19 cellular contexts compared by ENCODE assay signal in genomic region chr11:68508425-68508824, GRCh38. TPM values are rescaled to one million over a fixed set of nuclear protein-coding genes. Genes with fewer than 3 reads are reported as not detected.
DNase-seq lines count a peak whose midpoint lies in the region; ATAC-seq and TF ChIP-seq lines count a peak whose summit lies in the region.
"Had no signal": no experiment of that assay in that cellular context is flagged by ENCODE, and none has a peak within 500 bp of the region (broad histone marks: within the 10 kb centered on the region; RNA-seq: fewer than 3 reads in every experiment).

No MANE protein-coding gene starts in this region.

- H3K4me3 ChIP-seq in AG04449 (ENCODE audit: low read depth, low read length) (no peak overlapping the region), adipocyte (ENCODE audit: low read length) (no peak overlapping the region)
- H3K4me3 ChIP-seq: tibial nerve had no signal

- H3K4me1 ChIP-seq in adipocyte (ENCODE audit: control insufficient read depth, insufficient read depth, low read length), result peaks cover 16% of the 10 kb centered on the region

- peaks cover 57% of the 10 kb centered on the region for H3K36me3 Mint-ChIP-seq in CD4-positive, alpha-beta T cell (ENCODE audit: low read depth)
- peaks cover 0 to 4% (median 0%) of the 10 kb centered on the region in 3 donors for H3K36me3 Mint-ChIP-seq in immature natural killer cell

- H3K4me1 Mint-ChIP-seq in CD4-positive, alpha-beta T cell (ENCODE audit: low read depth), result peaks cover 90% of the 10 kb centered on the region
- H3K4me1 Mint-ChIP-seq in immature natural killer cell, result peaks cover 83 to 96% of the 10 kb centered on the region in 2 donors

- H3K9me3 Mint-ChIP-seq in CD4-positive, alpha-beta T cell, result no peaks in the 10 kb centered on the region
- H3K9me3 Mint-ChIP-seq in immature natural killer cell, result no peaks in the 10 kb centered on the region
- H3K9me3 Mint-ChIP-seq: activated naive CD8-positive, alpha-beta T cell treated with anti-CD3 and anti-CD28 coated beads, Interleukin-2, amount 10 ng/mL, durations not matched to agents 7 days and 5 days; nephron; stimulated activated naive CD8-positive, alpha-beta T cell treated with anti-CD3 and anti-CD28 coated beads, Interleukin-15, Interleukin-2, amounts not matched to agents 100 ng/mL and 50 ng/mL, for 24 hours had no signal

- no peak overlapping the region for H3K4me3 Mint-ChIP-seq in CD4-positive, alpha-beta T cell
- peak overlapping the region in 4 of 5 donors; percentile 7 to 48 (median 18) for H3K4me3 Mint-ChIP-seq in immature natural killer cell
- H3K4me3 Mint-ChIP-seq: activated naive CD8-positive, alpha-beta T cell treated with anti-CD3 and anti-CD28 coated beads, Interleukin-2, amount 10 ng/mL, durations not matched to agents 7 days and 5 days; nephron; stimulated activated naive CD8-positive, alpha-beta T cell treated with anti-CD3 and anti-CD28 coated beads, Interleukin-15, Interleukin-2, amounts not matched to agents 100 ng/mL and 50 ng/mL, for 24 hours had no signal

- no peaks in the 10 kb centered on the region for H3K27me3 Mint-ChIP-seq in CD4-positive, alpha-beta T cell
- H3K27me3 Mint-ChIP-seq in immature natural killer cell (ENCODE audit: low read depth in 3 of 3), result peaks cover 0 to 1% (median 0%) of the 10 kb centered on the region in 3 donors
- H3K27me3 Mint-ChIP-seq: activated naive CD8-positive, alpha-beta T cell treated with anti-CD3 and anti-CD28 coated beads, Interleukin-2, amount 10 ng/mL, durations not matched to agents 7 days and 5 days; progenitor cell of endocrine pancreas; stimulated activated naive CD8-positive, alpha-beta T cell treated with anti-CD3 and anti-CD28 coated beads, Interleukin-15, Interleukin-2, amounts not matched to agents 100 ng/mL and 50 ng/mL, for 24 hours had no signal

- peak overlapping the region; percentile 4 for H3K27ac ChIP-seq in CD4-positive, alpha-beta T cell (ENCODE audit: low read depth, low read length)
- H3K27ac ChIP-seq: tibial nerve had no signal

- CTCF ChIA-PET in AG04449 (lab: Yijun Ruan, JAX), result interaction anchor here (2.6 kb wide), 1 partner anchor 14 kb away, joined by 10 read pairs; no protein-coding TSS in a partner anchor
- CTCF ChIA-PET in CD4-positive, alpha-beta T cell (lab: Charles Lee), result interaction anchor here (1.1 kb wide), 1 partner anchor 20 kb away, joined by 3 read pairs; no protein-coding TSS in a partner anchor

- no peaks in the 10 kb centered on the region for H3K27me3 ChIP-seq in CD4-positive, alpha-beta T cell (ENCODE audit: control insufficient read depth, insufficient read depth, low read length)
- H3K27me3 ChIP-seq in adipocyte (replicated peaks; ENCODE audit: control insufficient read depth, insufficient read depth, low read length), result no peaks in the 10 kb centered on the region
- H3K27me3 ChIP-seq: tibial nerve had no signal

- peaks cover 10% of the 10 kb centered on the region for H3K36me3 ChIP-seq in adipocyte (ENCODE audit: control insufficient read depth, insufficient read depth, low read length, severe bottlenecking)

- no peaks in the 10 kb centered on the region for H3K9me3 ChIP-seq in CD4-positive, alpha-beta T cell (ENCODE audit: control insufficient read depth, low read length)
- no peaks in the 10 kb centered on the region for H3K9me3 ChIP-seq in adipocyte (ENCODE audit: control insufficient read depth, low read length)
- H3K9me3 ChIP-seq: tibial nerve had no signal

- POLR2A ChIA-PET in AG04449 (lab: Yijun Ruan, JAX), result no interaction called here
- POLR2A ChIA-PET in CD4-positive, alpha-beta T cell (lab: Charles Lee), result no interaction called here

- no peak for ATAC-seq in CD4-positive, alpha-beta T cell (ENCODE audit: poor library complexity)
- no peak for ATAC-seq in GM18502 (IDR thresholded peaks at IDR 0.05; ENCODE audit: poor library complexity, unreplicated experiment)

- TF ChIP-seq CTCF in AG04449 (IDR thresholded peaks at IDR 0.05; ENCODE audit: insufficient read depth, low read length, missing control alignments) (no peak), GM20000 (IDR thresholded peaks at IDR 0.05; ENCODE audit: extremely low read depth, missing control alignments) (no peak)
- no peak for TF ChIP-seq CTCF in CD4-positive, alpha-beta T cell (IDR thresholded peaks at IDR 0.05)

- H3K9ac ChIP-seq in adipocyte (ENCODE audit: low read length), result no peak overlapping the region

- peak overlapping the region; percentile 16 for H3K27ac Mint-ChIP-seq in CD4-positive, alpha-beta T cell
- peak overlapping the region in 5 of 6 donors; percentile 10 to 47 (median 28) for H3K27ac Mint-ChIP-seq in immature natural killer cell
- H3K27ac Mint-ChIP-seq: activated naive CD8-positive, alpha-beta T cell treated with anti-CD3 and anti-CD28 coated beads, Interleukin-2, amount 10 ng/mL, durations not matched to agents 7 days and 5 days had no signal

- DNase-seq in AG04449 (ENCODE audit: low read depth, low spot score), result peak; percentile 21
- DNase-seq in CD4-positive, alpha-beta T cell, result no peak
- DNase-seq in adipocyte (ENCODE audit: low read depth), result peak; percentile 60
- no peak for DNase-seq in immature natural killer cell
- DNase-seq in NCI-H526 (lab: John Stamatoyannopoulos, UW), result no peak
- no peak for DNase-seq in GM20000 (ENCODE audit: low spot score)
- DNase-seq in NCI-H446 (lab: John Stamatoyannopoulos, UW), result no peak
- DNase-seq: activated CD4-positive, alpha-beta T cell treated with anti-CD3 and anti-CD28 coated beads for 1 hour; activated naive CD8-positive, alpha-beta T cell treated with anti-CD3 and anti-CD28 coated beads, Interleukin-2, amount 10 ng/mL, durations not matched to agents 7 days and 5 days; NCI-H1436 treated with DMSO at 0.1 percent for 48 hours; NCI-H2171; NCI-H69; small intestine; stimulated activated CD4-positive, alpha-beta T cell treated with anti-CD3 and anti-CD28 coated beads, Interleukin-4, amount 100 ng/mL, for 1 hour had no signal

- intact Hi-C loops in CD4-positive, alpha-beta T cell (cut with DNase I, micrococcal nuclease), result no loop called here

RNA-seq across cellular contexts. Expression of gene PPP6R3, which starts 47.9 kb away (rescaled TPM):
- total RNA-seq in CD4-positive, alpha-beta T cell, result 100 to 1,000 TPM; 108 to 109 TPM
- polyA plus RNA-seq in immature natural killer cell, result 10 to 100 TPM; 18.2 to 48.4 (median 29.8) TPM

Comparison
In these comparisons a context has a peak if more than half of its experiments do, and no peak if none do; other contexts are left out.
1. DNase-seq: peak in AG04449 (single experiment) and adipocyte (single experiment); none in CD4-positive, alpha-beta T cell (0 of 10), immature natural killer cell (0 of 3), NCI-H526 (0 of 2), GM20000 (single experiment) and NCI-H446 (0 of 2).